ENCODE assay signal across 24 cellular contexts in the genomic region with DNA sequence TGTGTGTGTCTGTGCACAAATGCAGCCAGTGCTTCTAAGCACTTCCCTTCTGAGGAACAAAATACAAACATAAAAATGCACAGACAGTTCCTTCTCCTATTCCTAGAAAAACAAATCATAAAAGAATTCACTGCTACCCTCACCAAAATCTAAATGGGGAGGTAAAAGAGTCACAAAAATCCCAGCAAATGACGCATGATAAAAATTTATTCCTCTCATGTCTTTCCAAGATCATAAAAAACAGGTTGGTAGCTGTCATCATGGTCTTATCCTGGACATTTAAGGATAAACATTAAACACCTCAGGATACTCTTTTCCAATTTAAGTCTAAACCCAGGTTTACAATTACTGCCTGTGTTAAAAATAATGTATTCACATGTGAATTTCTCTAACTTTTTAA.
"Had no signal": no experiment of that assay in that cellular context is flagged by ENCODE, and none has a peak within 500 bp of the region (broad histone marks: within the 10 kb centered on the region; RNA-seq: fewer than 3 reads in every experiment).

No MANE protein-coding gene starts in this region.

- H3K36me3 ChIP-seq: colonic mucosa, esophagus muscularis mucosa, esophagus squamous epithelium, gastrocnemius medialis, gastroesophageal sphincter, heart left ventricle, heart right ventricle had no signal

- H3K27ac ChIP-seq: colonic mucosa, coronary artery, epithelial cell of prostate, esophagus muscularis mucosa, esophagus squamous epithelium, foreskin keratinocyte, gastrocnemius medialis, gastroesophageal sphincter, heart left ventricle, heart right ventricle had no signal

- DNase-seq: colonic mucosa; cortex of kidney; dermis blood vessel endothelial cell; dorsolateral prefrontal cortex; effector CD4-positive, alpha-beta T cell; effector CD8-positive, alpha-beta T cell; effector memory CD4-positive, alpha-beta T cell; effector memory CD8-positive, alpha-beta T cell; endodermal cell; erythroblast; esophagus squamous epithelium; foreskin fibroblast; foreskin keratinocyte; foreskin melanocyte; gastrocnemius medialis; glutamatergic neuron; head of caudate nucleus; heart left ventricle; heart right ventricle had no signal

- H3K27me3 Mint-ChIP-seq: dendritic cell treated with granulocyte-macrophage colony-stimulating factor and Interleukin-4, amounts not matched to agents 40 ng/mL and 50 ng/mL, for 4 days; effector memory CD8-positive, alpha-beta T cell had no signal

- H3K27ac Mint-ChIP-seq: dendritic cell treated with granulocyte-macrophage colony-stimulating factor and Interleukin-4, amounts not matched to agents 40 ng/mL and 50 ng/mL, for 4 days; effector memory CD8-positive, alpha-beta T cell; endodermal cell had no signal

- H3K4me1 ChIP-seq: colonic mucosa, esophagus squamous epithelium, gastrocnemius medialis, gastroesophageal sphincter, heart right ventricle had no signal

- H3K4me3 ChIP-seq: colonic mucosa, coronary artery, dorsolateral prefrontal cortex, esophagus muscularis mucosa, esophagus squamous epithelium, gastrocnemius medialis, gastroesophageal sphincter, heart left ventricle, heart right ventricle had no signal

- H3K9me3 ChIP-seq: colonic mucosa, esophagus muscularis mucosa, esophagus squamous epithelium, gastrocnemius medialis, gastroesophageal sphincter, heart left ventricle, heart right ventricle had no signal

- H3K9me3 Mint-ChIP-seq: dendritic cell treated with granulocyte-macrophage colony-stimulating factor and Interleukin-4, amounts not matched to agents 40 ng/mL and 50 ng/mL, for 4 days; endodermal cell had no signal

- H3K4me3 Mint-ChIP-seq: dendritic cell treated with granulocyte-macrophage colony-stimulating factor and Interleukin-4, amounts not matched to agents 40 ng/mL and 50 ng/mL, for 4 days; effector memory CD8-positive, alpha-beta T cell; endodermal cell had no signal
